In the genomic region with DNA sequence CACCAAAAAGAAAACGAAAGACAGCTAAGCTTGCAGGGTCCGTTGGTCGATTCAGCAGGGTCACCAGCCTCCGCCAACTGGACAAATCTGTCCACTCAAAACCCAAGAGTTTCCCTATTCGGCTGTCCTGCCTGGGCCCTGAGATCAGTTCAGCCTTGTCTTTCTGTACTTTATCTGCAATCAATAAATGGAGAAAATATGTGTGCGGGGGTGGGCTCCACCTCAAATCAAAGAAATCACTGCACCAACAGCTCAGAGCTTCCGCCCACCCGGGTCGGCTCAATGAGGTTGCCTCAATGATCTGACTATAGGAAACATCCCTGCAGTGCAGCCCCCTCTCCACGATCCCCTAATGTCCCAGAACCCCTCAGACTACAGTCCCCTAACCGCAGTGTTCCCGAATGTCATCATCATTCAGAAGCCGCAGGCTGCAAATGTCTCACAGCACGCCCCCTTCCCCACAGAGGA, we compare ENCODE assay signal across 1 cellular context.
TF ChIP-seq lines count a peak whose summit lies in the region.

No MANE protein-coding gene starts in this region.

TF ChIP-seq in HCT116, 20 proteins besides CTCF, POLR2A, EP300 and RAD21 (continued from another document):
- TF ChIP-seq, protein P1, sequence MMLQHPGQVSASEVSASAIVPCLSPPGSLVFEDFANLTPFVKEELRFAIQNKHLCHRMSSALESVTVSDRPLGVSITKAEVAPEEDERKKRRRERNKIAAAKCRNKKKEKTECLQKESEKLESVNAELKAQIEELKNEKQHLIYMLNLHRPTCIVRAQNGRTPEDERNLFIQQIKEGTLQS (IDR thresholded peaks at IDR 0.05), result no peak
- no peak for TF ChIP-seq SIN3A (IDR thresholded peaks at IDR 0.05; ENCODE audit: low read depth)
- no peak for TF ChIP-seq ZFX (IDR thresholded peaks at IDR 0.05)
- TF ChIP-seq, protein P2, sequence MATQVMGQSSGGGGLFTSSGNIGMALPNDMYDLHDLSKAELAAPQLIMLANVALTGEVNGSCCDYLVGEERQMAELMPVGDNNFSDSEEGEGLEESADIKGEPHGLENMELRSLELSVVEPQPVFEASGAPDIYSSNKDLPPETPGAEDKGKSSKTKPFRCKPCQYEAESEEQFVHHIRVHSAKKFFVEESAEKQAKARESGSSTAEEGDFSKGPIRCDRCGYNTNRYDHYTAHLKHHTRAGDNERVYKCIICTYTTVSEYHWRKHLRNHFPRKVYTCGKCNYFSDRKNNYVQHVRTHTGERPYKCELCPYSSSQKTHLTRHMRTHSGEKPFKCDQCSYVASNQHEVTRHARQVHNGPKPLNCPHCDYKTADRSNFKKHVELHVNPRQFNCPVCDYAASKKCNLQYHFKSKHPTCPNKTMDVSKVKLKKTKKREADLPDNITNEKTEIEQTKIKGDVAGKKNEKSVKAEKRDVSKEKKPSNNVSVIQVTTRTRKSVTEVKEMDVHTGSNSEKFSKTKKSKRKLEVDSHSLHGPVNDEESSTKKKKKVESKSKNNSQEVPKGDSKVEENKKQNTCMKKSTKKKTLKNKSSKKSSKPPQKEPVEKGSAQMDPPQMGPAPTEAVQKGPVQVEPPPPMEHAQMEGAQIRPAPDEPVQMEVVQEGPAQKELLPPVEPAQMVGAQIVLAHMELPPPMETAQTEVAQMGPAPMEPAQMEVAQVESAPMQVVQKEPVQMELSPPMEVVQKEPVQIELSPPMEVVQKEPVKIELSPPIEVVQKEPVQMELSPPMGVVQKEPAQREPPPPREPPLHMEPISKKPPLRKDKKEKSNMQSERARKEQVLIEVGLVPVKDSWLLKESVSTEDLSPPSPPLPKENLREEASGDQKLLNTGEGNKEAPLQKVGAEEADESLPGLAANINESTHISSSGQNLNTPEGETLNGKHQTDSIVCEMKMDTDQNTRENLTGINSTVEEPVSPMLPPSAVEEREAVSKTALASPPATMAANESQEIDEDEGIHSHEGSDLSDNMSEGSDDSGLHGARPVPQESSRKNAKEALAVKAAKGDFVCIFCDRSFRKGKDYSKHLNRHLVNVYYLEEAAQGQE (IDR thresholded peaks at IDR 0.05; ENCODE audit: low read depth), result no peak
- TF ChIP-seq, protein P3, sequence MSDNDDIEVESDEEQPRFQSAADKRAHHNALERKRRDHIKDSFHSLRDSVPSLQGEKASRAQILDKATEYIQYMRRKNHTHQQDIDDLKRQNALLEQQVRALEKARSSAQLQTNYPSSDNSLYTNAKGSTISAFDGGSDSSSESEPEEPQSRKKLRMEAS (IDR thresholded peaks at IDR 0.05), result no peak
- TF ChIP-seq SRF (IDR thresholded peaks at IDR 0.05; ENCODE audit: low read depth), result no peak
- TF ChIP-seq EGR1 (IDR thresholded peaks at IDR 0.05; ENCODE audit: low read depth), result no peak
- no peak for TF ChIP-seq JUND (IDR thresholded peaks at IDR 0.05)
- TF ChIP-seq ZNF274 (IDR thresholded peaks at IDR 0.05; ENCODE audit: low read depth, low read length), result no peak
- no peak for TF ChIP-seq CEBPB (IDR thresholded peaks at IDR 0.05; ENCODE audit: low read depth)
- TF ChIP-seq EZH2phosphoT487 (IDR thresholded peaks at IDR 0.05; ENCODE audit: borderline replicate concordance), result no peak
- TF ChIP-seq FOSL1 (IDR thresholded peaks at IDR 0.05; ENCODE audit: low read depth), result no peak
